ENCODE assay signal across 16 cellular contexts in the genomic region with DNA sequence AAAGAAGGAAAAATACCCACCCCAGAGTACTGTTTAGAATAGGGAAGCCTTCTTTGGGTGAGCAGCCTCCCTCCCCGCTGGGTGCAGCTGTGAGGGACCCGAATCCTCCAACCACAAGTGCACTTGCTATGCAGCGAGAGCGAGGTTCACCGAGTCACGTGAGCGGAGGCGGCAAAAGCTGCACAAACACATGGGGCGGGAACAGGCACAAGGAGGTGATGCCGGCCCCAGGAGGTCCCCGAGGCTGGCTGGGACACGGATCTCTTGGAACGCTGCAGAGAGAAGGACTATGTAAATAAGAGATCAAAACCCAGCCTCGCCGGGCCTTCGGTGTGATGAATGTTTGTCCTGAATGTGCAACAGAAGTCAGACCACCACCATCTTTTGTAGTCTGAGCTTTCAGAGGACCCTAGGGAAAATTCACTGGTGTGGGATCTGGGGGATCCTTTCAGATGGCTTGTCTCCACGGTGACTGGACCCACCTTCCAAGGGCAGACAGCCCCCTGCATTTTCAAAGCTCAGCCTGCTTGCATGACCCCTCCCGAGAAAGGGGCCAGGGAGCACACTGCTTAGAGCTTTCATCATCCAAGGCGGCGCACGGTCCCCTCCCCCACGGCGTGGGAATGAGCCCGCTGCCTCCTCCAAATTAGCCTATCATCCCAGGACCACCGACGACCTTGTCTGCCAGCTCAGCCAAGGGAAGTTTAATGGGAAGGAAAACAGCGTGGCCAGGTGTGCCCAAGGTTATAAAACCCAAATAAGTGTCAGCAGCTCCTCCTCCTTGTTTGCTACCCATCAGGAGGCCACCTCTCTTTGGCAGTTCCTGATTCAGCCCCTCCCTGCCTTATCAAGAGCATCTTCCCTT.
"Had no signal": no experiment of that assay in that cellular context is flagged by ENCODE, and none has a peak within 500 bp of the region (broad histone marks: within the 10 kb centered on the region; RNA-seq: fewer than 3 reads in every experiment).

No MANE protein-coding gene starts in this region.

- H3K36me3 Mint-ChIP-seq: activated naive CD8-positive, alpha-beta T cell had no signal

- H3K4me3 ChIP-seq: breast epithelium, smooth muscle cell, stomach, testis, upper lobe of left lung had no signal

- ATAC-seq: left lobe of liver, right cardiac atrium had no signal

- DNase-seq: activated CD4-positive, alpha-beta T cell treated with anti-CD3 and anti-CD28 coated beads, Interleukin-2, amount 10 ng/mL, durations not matched to agents 24 days and 14 days; activated CD4-positive, CD25-positive, alpha-beta regulatory T cell; activated CD8-positive, alpha-beta memory T cell treated with anti-CD3 and anti-CD28 coated beads for 24 hours; activated gamma-delta T cell treated with Interleukin-2 at 50 U/mL for 16 hours; amniotic stem cell; dermis blood vessel endothelial cell; right cardiac atrium; stimulated activated CD4-positive, alpha-beta T cell treated with anti-CD3 and anti-CD28 coated beads, Interleukin-1b, Interleukin-23, amount 100 ng/mL, for 48 hours; stomach had no signal

- H3K27ac Mint-ChIP-seq: activated CD4-positive, alpha-beta T cell treated with anti-CD3 and anti-CD28 coated beads, Interleukin-2, amount 10 ng/mL, durations not matched to agents 24 days and 14 days; activated naive CD8-positive, alpha-beta T cell had no signal

- H3K27me3 ChIP-seq: breast epithelium, testis, upper lobe of left lung had no signal

- H3K27ac ChIP-seq: breast epithelium, neutrophil, stomach, testis, upper lobe of left lung had no signal

- H3K4me3 Mint-ChIP-seq: activated CD4-positive, alpha-beta T cell treated with anti-CD3 and anti-CD28 coated beads, Interleukin-2, amount 10 ng/mL, durations not matched to agents 24 days and 14 days; activated naive CD8-positive, alpha-beta T cell had no signal

- H3K36me3 ChIP-seq: breast epithelium, neutrophil, stomach, upper lobe of left lung had no signal

- H3K9me3 Mint-ChIP-seq: activated CD4-positive, alpha-beta T cell treated with anti-CD3 and anti-CD28 coated beads, Interleukin-2, amount 10 ng/mL, durations not matched to agents 24 days and 14 days had no signal

- H3K4me1 Mint-ChIP-seq: activated CD4-positive, alpha-beta T cell treated with anti-CD3 and anti-CD28 coated beads, Interleukin-2, amount 10 ng/mL, durations not matched to agents 24 days and 14 days had no signal

- H3K4me1 ChIP-seq: breast epithelium, upper lobe of left lung had no signal

- H3K27me3 Mint-ChIP-seq: activated CD4-positive, alpha-beta T cell treated with anti-CD3 and anti-CD28 coated beads, Interleukin-2, amount 10 ng/mL, durations not matched to agents 24 days and 14 days had no signal

- H3K9me3 ChIP-seq: breast epithelium, neutrophil, stomach, testis, upper lobe of left lung had no signal
